ENCODE assay signal across 9 cellular contexts in genomic region chr14:36660736-36661505, GRCh38. TPM values are rescaled to one million over a fixed set of nuclear protein-coding genes. Genes with fewer than 3 reads are reported as not detected.
A peak's percentile ranks its signal among the peaks of the same experiment; 100 is the strongest.
DNase-seq lines count a peak whose midpoint lies in the region; ATAC-seq, FAIRE-seq and TF ChIP-seq lines count a peak whose summit lies in the region.
"Had no signal": no experiment of that assay in that cellular context is flagged by ENCODE, and none has a peak within 500 bp of the region (broad histone marks: within the 10 kb centered on the region; RNA-seq: fewer than 3 reads in every experiment).

No MANE protein-coding gene starts in this region.

- ATAC-seq in right cardiac atrium: no peak
- ATAC-seq in left ventricle myocardium superior: no peak
- ATAC-seq in Panc1: 0 out of 2 replicates have a peak, but pooled peaks have one; percentile 9
- ATAC-seq in GM19324 (IDR thresholded peaks at IDR 0.05; ENCODE audit: low FRiP score, unreplicated experiment): no peak

- H3K27ac Mint-ChIP-seq in type B pancreatic cell: peak overlapping the region; percentile 58

- no peaks in the 10 kb centered on the region for H3K36me3 ChIP-seq in Panc1 (ENCODE audit: control insufficient read depth, insufficient read depth, low read length)
- no peaks in the 10 kb centered on the region for H3K36me3 ChIP-seq in kidney (ENCODE audit: control insufficient read depth in 1 of 2, insufficient read depth in 2 of 2, low read length in 2 of 2)
- no peaks in the 10 kb centered on the region for H3K36me3 ChIP-seq in effector memory CD4-positive, alpha-beta T cell (ENCODE audit: control insufficient read depth, insufficient read depth, low read length)

- H3K9me3 Mint-ChIP-seq in type B pancreatic cell: no peaks in the 10 kb centered on the region

- TF ChIP-seq CTCF in Panc1 (IDR thresholded peaks at IDR 0.05) (no peak), kidney (IDR thresholded peaks at IDR 0.05; ENCODE audit: borderline replicate concordance, extremely low read depth, insufficient read depth) (no peak), type B pancreatic cell (conservative IDR thresholded peaks at IDR 0.05) (no peak)

- 6% methylated on average over 35 of the region's 35 CpGs for WGBS in right cardiac atrium

- H3K27me3 ChIP-seq in right cardiac atrium (ENCODE audit: control insufficient read depth, insufficient read depth) (peaks cover 3% of the 10 kb centered on the region), Panc1 (ENCODE audit: control insufficient read depth, insufficient read depth, low read length) (no peaks in the 10 kb centered on the region)
- H3K27me3 ChIP-seq in effector memory CD4-positive, alpha-beta T cell (replicated peaks; ENCODE audit: control insufficient read depth, insufficient read depth, low read length, poor library complexity, severe bottlenecking): peaks cover 53% of the 10 kb centered on the region

- in situ Hi-C loops in Panc1 (cut with HindIII; ENCODE audit: low pct_unique_long_range_greater_than_20kb, low sequenced_read_pairs): no loop called here

- POLR2A ChIA-PET in Panc1 (lab: Charles Lee): no interaction called here

- BruUV-seq in Panc1 (replicated peaks; lab: Mats Ljungman, UMichigan): no TSS peak

- intact Hi-C loops in right cardiac atrium (cut with DNase I): no loop called here
- intact Hi-C loops in left ventricle myocardium superior (cut with micrococcal nuclease): no loop called here
- intact Hi-C loops in Panc1 (cut with micrococcal nuclease; ENCODE audit: unreplicated experiment): loop anchor here (10.0 kb wide), 1 partner anchor 484 kb away; no protein-coding TSS in a partner anchor
- intact Hi-C loops in kidney (cut with DNase I): no loop called here

- H3K4me3 ChIP-seq in right cardiac atrium (ENCODE audit: low read length) (peak overlapping the region; percentile 47), Panc1 (ENCODE audit: low read depth in 2 of 2, low read length in 2 of 2) (peak overlapping the region; percentile 54 to 69), kidney (ENCODE audit: low read length in 2 of 2) (no peak overlapping the region)
- no peak overlapping the region for H3K4me3 ChIP-seq in effector memory CD4-positive, alpha-beta T cell (ENCODE audit: insufficient read depth, low read depth, low read length, poor library complexity, severe bottlenecking)

- peaks cover 4% of the 10 kb centered on the region for H3K36me3 Mint-ChIP-seq in type B pancreatic cell

- peaks cover 100% of the 10 kb centered on the region for H3K27me3 Mint-ChIP-seq in type B pancreatic cell

- CTCF ChIA-PET in Panc1 (lab: Charles Lee): no interaction called here

- no peak overlapping the region for H3K27ac ChIP-seq in right cardiac atrium (ENCODE audit: low read length)
- H3K27ac ChIP-seq in Panc1 (ENCODE audit: low read length): no peak overlapping the region
- H3K27ac ChIP-seq in kidney (ENCODE audit: low read depth in 2 of 2, low read length in 2 of 2): no peak overlapping the region
- H3K27ac ChIP-seq in effector memory CD4-positive, alpha-beta T cell (ENCODE audit: insufficient read depth, low read length, poor library complexity, severe bottlenecking): no peak overlapping the region

- H3K4me1 ChIP-seq in right cardiac atrium (ENCODE audit: control insufficient read depth, insufficient read depth, low read length) (peaks cover 10% of the 10 kb centered on the region), Panc1 (ENCODE audit: control insufficient read depth, insufficient read depth, low read length) (no peaks in the 10 kb centered on the region), kidney (ENCODE audit: control insufficient read depth in 1 of 2, insufficient read depth in 1 of 2, low read depth in 1 of 2, low read length in 2 of 2) (peaks cover 0 to 18% of the 10 kb centered on the region in 2 donors)
- peaks cover 15% of the 10 kb centered on the region for H3K4me1 ChIP-seq in effector memory CD4-positive, alpha-beta T cell (ENCODE audit: control insufficient read depth, insufficient read depth, low read length, poor library complexity, severe bottlenecking)

- H3K4me1 Mint-ChIP-seq in type B pancreatic cell (ENCODE audit: unreplicated experiment): peaks cover 31% of the 10 kb centered on the region

- no peak overlapping the region for H3K9ac ChIP-seq in kidney (ENCODE audit: low read length in 2 of 2)

- peak overlapping the region; percentile 91 for H3K4me3 Mint-ChIP-seq in type B pancreatic cell

- H3K9me3 ChIP-seq in right cardiac atrium (ENCODE audit: control insufficient read depth, low read length) (no peaks in the 10 kb centered on the region), Panc1 (ENCODE audit: control insufficient read depth, insufficient read depth, low read depth, low read length) (no peaks in the 10 kb centered on the region), kidney (ENCODE audit: control insufficient read depth in 1 of 2, low read length in 2 of 2) (no peaks in the 10 kb centered on the region)
- no peaks in the 10 kb centered on the region for H3K9me3 ChIP-seq in effector memory CD4-positive, alpha-beta T cell (ENCODE audit: control insufficient read depth, low read length)

- peak in 1 of 3 donors; percentile 28 for DNase-seq in right cardiac atrium
- DNase-seq in left ventricle myocardium superior: no peak
- no peak for DNase-seq in Panc1 (ENCODE audit: low read depth, low spot score)
- DNase-seq in kidney: peak; percentile 54
- DNase-seq in type B pancreatic cell (ENCODE audit: extremely low spot score, unreplicated experiment): no peak
- no peak for DNase-seq in GF-D8 (lab: John Stamatoyannopoulos, UW)
- DNase-seq in effector memory CD4-positive, alpha-beta T cell: no peak

- FAIRE-seq in kidney (lab: Jason Lieb, UNC): no peak

RNA-seq across cellular contexts. Expression of gene PAX9, which starts 0.7 kb away (rescaled TPM):
- total RNA-seq in right cardiac atrium (not detected), left ventricle myocardium superior (not detected), Panc1 (2021; ENCODE audit: unreplicated experiment) (0.82 TPM), kidney (0.19 TPM), type B pancreatic cell (ENCODE audit: low replicate concordance) (5.6 and 6.3 TPM in 2 replicates)
- polyA plus RNA-seq in right cardiac atrium (not detected), kidney (ENCODE audit: insufficient read depth, low read depth, low replicate concordance) (not detected)
- 1.8 TPM for polyA plus RNA-seq in Panc1 (2012; ENCODE audit: insufficient read length)
- total RNA-seq: mononuclear cell had no signal

Comparison
In these comparisons a context has a peak if more than half of its experiments do, and no peak if none do; other contexts are left out.
1. H3K4me3 ChIP-seq: peak in right cardiac atrium (single experiment) and Panc1 (2 of 2); none in kidney (0 of 2) and effector memory CD4-positive, alpha-beta T cell (single experiment).